ENCODE assay signal across 19 cellular contexts in genomic region chr3:122677261-122677660, GRCh38. TPM values are rescaled to one million over a fixed set of nuclear protein-coding genes. Genes with fewer than 3 reads are reported as not detected.
DNase-seq lines count a peak whose midpoint lies in the region; ATAC-seq, FAIRE-seq and TF ChIP-seq lines count a peak whose summit lies in the region.
"Had no signal": no experiment of that assay in that cellular context is flagged by ENCODE, and none has a peak within 500 bp of the region (broad histone marks: within the 10 kb centered on the region; RNA-seq: fewer than 3 reads in every experiment).

No MANE protein-coding gene starts in this region.

- CTCF ChIA-PET in A549 (lab: Yijun Ruan, JAX) (interaction anchor here (1.1 to 2.9 kb wide), 3 partner anchors 8 to 284 kb away, joined by 3 to 18 read pairs (median 3); no protein-coding TSS in a partner anchor), Calu3 (lab: Charles Lee) (interaction anchor here (0.6 kb wide), 1 partner anchor 329 kb away, joined by 7 read pairs; no protein-coding TSS in a partner anchor)

- no peak overlapping the region for H3K27ac ChIP-seq in A549
- no peak overlapping the region for H3K27ac ChIP-seq in tibial artery
- H3K27ac ChIP-seq: BLaER1, KMS-11 had no signal

- no peak overlapping the region for H3K4me2 ChIP-seq in A549
- H3K4me2 ChIP-seq: BLaER1, GM23338, KMS-11 had no signal

- H3K9me3 Mint-ChIP-seq in mesothelial cell of epicardium = no peaks in the 10 kb centered on the region
- H3K9me3 Mint-ChIP-seq in Calu3 (ENCODE audit: low read depth, unreplicated experiment) = no peaks in the 10 kb centered on the region
- H3K9me3 Mint-ChIP-seq: CD8-positive, alpha-beta T cell had no signal

- FAIRE-seq in A549 (lab: Jason Lieb, UNC) = no peak
- FAIRE-seq: GM12892, GM18507, H54, HTR-8/SVneo had no signal

- no peak for DNase-seq in A549 (ENCODE audit: low read depth in 1 of 2, low spot score in 1 of 2)
- DNase-seq in adipocyte (ENCODE audit: low read depth) = peak; percentile 36
- DNase-seq in choroid plexus epithelial cell (ENCODE audit: low read depth) = peak; percentile 11
- no peak for DNase-seq in mesothelial cell of epicardium (ENCODE audit: low spot score in 2 of 2, unreplicated experiment in 2 of 2)
- no peak for DNase-seq in NCI-H526 (lab: John Stamatoyannopoulos, UW)
- DNase-seq in tibial artery = no peak
- DNase-seq in Calu3 = no peak
- DNase-seq: CD8-positive, alpha-beta T cell; DMS 273 treated with DMSO at 0.1 percent for 48 hours; GDM1; HCEC 1CT had no signal

- no peak overlapping the region for H3K9ac ChIP-seq in adipocyte (ENCODE audit: low read length)
- H3K9ac ChIP-seq: BLaER1, KMS-11 had no signal

- no peak overlapping the region for H3K4me3 Mint-ChIP-seq in mesothelial cell of epicardium
- no peak overlapping the region for H3K4me3 Mint-ChIP-seq in Calu3 (ENCODE audit: low read depth, unreplicated experiment)
- H3K4me3 Mint-ChIP-seq: CD14-positive monocyte; CD8-positive, alpha-beta T cell; GM23338 had no signal

- TF ChIP-seq EP300 in A549 (IDR thresholded peaks at IDR 0.05) = no peak

- no peaks in the 10 kb centered on the region for H3K27me3 Mint-ChIP-seq in mesothelial cell of epicardium (ENCODE audit: low read depth)
- H3K27me3 Mint-ChIP-seq in Calu3 (ENCODE audit: unreplicated experiment) = no peaks in the 10 kb centered on the region

- no peaks in the 10 kb centered on the region for H3K36me3 Mint-ChIP-seq in mesothelial cell of epicardium
- peaks cover 24% of the 10 kb centered on the region for H3K36me3 Mint-ChIP-seq in Calu3 (ENCODE audit: insufficient read depth, unreplicated experiment)

- H3K36me3 ChIP-seq in adipocyte (ENCODE audit: control insufficient read depth, insufficient read depth, low read length, severe bottlenecking) (no peaks in the 10 kb centered on the region), tibial artery (no peaks in the 10 kb centered on the region)
- H3K36me3 ChIP-seq: BLaER1 had no signal

- POLR2A ChIA-PET in A549 (lab: Yijun Ruan, JAX) = no interaction called here

- no TSS peak for BruUV-seq in Calu3 (replicated peaks; lab: Mats Ljungman, UMichigan)

- TF ChIP-seq RAD21 in A549 (conservative IDR thresholded peaks at IDR 0.05 in 1 of 2, IDR thresholded peaks at IDR 0.05 in 1 of 2) = no peak

- intact Hi-C loops in tibial artery (cut with DNase I; ENCODE audit: low total_unique reads) = no loop called here
- intact Hi-C loops in Calu3 (cut with micrococcal nuclease; ENCODE audit: unreplicated experiment) = loop anchor here (5.0 kb wide), 1 partner anchor 220 kb away; no protein-coding TSS in a partner anchor

- no peak for ATAC-seq in A549
- ATAC-seq: CD8-positive, alpha-beta T cell; GM23338 had no signal

- no peaks in the 10 kb centered on the region for H3K27me3 ChIP-seq in adipocyte (replicated peaks; ENCODE audit: control insufficient read depth, insufficient read depth, low read length)
- no peaks in the 10 kb centered on the region for H3K27me3 ChIP-seq in tibial artery
- H3K27me3 ChIP-seq: BLaER1 had no signal

- H3K9me3 ChIP-seq in A549 (no peaks in the 10 kb centered on the region), adipocyte (ENCODE audit: control insufficient read depth, low read length) (no peaks in the 10 kb centered on the region), tibial artery (no peaks in the 10 kb centered on the region)

- H3K27ac Mint-ChIP-seq in mesothelial cell of epicardium (peak overlapping the region; percentile 11), Calu3 (ENCODE audit: unreplicated experiment) (no peak overlapping the region)
- H3K27ac Mint-ChIP-seq: CD14-positive monocyte; CD8-positive, alpha-beta T cell; GM23338 had no signal

- peaks cover 37% of the 10 kb centered on the region for H3K4me1 Mint-ChIP-seq in mesothelial cell of epicardium
- peaks cover 26% of the 10 kb centered on the region for H3K4me1 Mint-ChIP-seq in Calu3 (ENCODE audit: low read depth, unreplicated experiment)

- H3K4me1 ChIP-seq in A549 (peaks cover 17% of the 10 kb centered on the region), adipocyte (ENCODE audit: control insufficient read depth, insufficient read depth, low read length) (peaks cover 17% of the 10 kb centered on the region), tibial artery (peaks cover 0 to 24% (median 17%) of the 10 kb centered on the region in 4 donors)

- H3K4me3 ChIP-seq in A549 (no peak overlapping the region), adipocyte (ENCODE audit: low read length) (no peak overlapping the region), choroid plexus epithelial cell (ENCODE audit: low read depth, low read length) (no peak overlapping the region), tibial artery (no peak overlapping the region)
- H3K4me3 ChIP-seq: BLaER1, GM23338 had no signal

- TF ChIP-seq CTCF in A549 (IDR thresholded peaks at IDR 0.05) (no peak), choroid plexus epithelial cell (conservative IDR thresholded peaks at IDR 0.05; ENCODE audit: low read depth, low read length) (no peak), mesothelial cell of epicardium (IDR thresholded peaks at IDR 0.05; ENCODE audit: unreplicated experiment) (no peak), tibial artery (IDR thresholded peaks at IDR 0.05) (no peak), Calu3 (IDR thresholded peaks at IDR 0.05; ENCODE audit: unreplicated experiment) (no peak)

- no peak for TF ChIP-seq POLR2A in A549 (IDR thresholded peaks at IDR 0.05; ENCODE audit: low read length)

TF ChIP-seq in A549, 52 proteins besides CTCF, POLR2A, EP300 and RAD21:
- peak; percentile 41 for TF ChIP-seq MAFK (IDR thresholded peaks at IDR 0.05; ENCODE audit: partially characterized antibody)
- no peak for TF ChIP-seq HDAC2 (IDR thresholded peaks at IDR 0.05)

RNA-seq across cellular contexts. Expression of gene PARP14, which starts 3.4 kb away (rescaled TPM):
- polyA plus RNA-seq in A549 (2011; rRNA removed) (23.0 and 23.6 TPM in 2 replicates), A549 (2017; fragmentation: RNase III; extraction: RNeasy Plus Mini Kit Qiagen cat#74134 plus additional on column Dnase treatment) (7.5 to 8.7 TPM (median 8.7 TPM) in 3 replicates)
- 3.2 and 3.8 TPM in 2 replicates for polyA plus RNA-seq in A549 (2012; cell fraction: cytosol; rRNA removed)
- polyA plus RNA-seq in A549 (2012; cell fraction: nucleus; rRNA removed) = 6.3 and 10.9 TPM in 2 replicates
- polyA minus RNA-seq in A549 (2011; rRNA and poly(A)+ RNA removed) = 25.6 and 28.5 TPM in 2 replicates
- total RNA-seq in mesothelial cell of epicardium (39.7 to 46.3 TPM (median 40.5 TPM) in 3 replicates), Calu3 (2022) (95.5 and 168 TPM in 2 replicates)

Comparison
In these comparisons a context has a peak if more than half of its experiments do, and no peak if none do; other contexts are left out.
1. DNase-seq: peak in adipocyte (single experiment) and choroid plexus epithelial cell (single experiment); none in A549 (0 of 2), mesothelial cell of epicardium (0 of 2), NCI-H526 (0 of 2), tibial artery (0 of 2) and Calu3 (single experiment).